10 cellular contexts compared by ENCODE assay signal in the genomic region with DNA sequence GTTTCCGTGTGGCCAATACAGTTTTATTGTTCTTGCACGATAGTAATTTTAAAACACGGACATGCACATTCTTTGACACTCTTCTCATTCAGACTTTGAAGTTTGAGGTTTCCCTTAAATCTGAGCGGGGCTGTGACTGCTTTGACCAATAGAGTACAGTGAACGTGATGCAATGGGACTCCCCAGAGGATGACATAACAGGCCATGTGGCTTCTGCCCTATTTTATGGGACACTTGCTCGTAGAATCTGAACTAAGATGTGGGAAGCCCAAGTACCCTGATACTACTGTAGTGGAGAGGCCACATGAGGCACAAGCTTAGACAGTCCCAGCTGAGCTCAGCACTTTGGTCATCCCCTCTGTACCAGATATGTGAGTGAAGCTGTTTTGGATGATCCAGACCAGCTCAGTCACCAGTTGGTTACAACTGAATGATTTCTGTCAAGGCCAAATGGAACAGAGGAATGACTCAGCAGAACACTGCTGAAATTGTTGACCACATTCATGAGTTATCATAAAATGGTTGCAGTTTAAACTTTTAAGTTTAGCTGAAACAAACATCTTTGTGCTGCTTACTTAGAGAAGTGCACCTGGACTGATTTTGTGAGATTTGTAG.
DNase-seq lines count a peak whose midpoint lies in the region; ATAC-seq, FAIRE-seq and TF ChIP-seq lines count a peak whose summit lies in the region.
"Had no signal": no experiment of that assay in that cellular context is flagged by ENCODE, and none has a peak within 500 bp of the region (broad histone marks: within the 10 kb centered on the region; RNA-seq: fewer than 3 reads in every experiment).

No MANE protein-coding gene starts in this region.

- DNase-seq in endothelial cell of umbilical vein (ENCODE audit: low read depth, low spot score) (no peak), Karpas-422 (no peak), OCI-LY7 (ENCODE audit: low spot score) (no peak), COLO829 (ENCODE audit: low spot score) (no peak)
- no peak for DNase-seq in naive thymus-derived CD4-positive, alpha-beta T cell
- DNase-seq: activated CD4-positive, alpha-beta memory T cell treated with anti-CD3 and anti-CD28 coated beads for 36 hours had no signal

- intact Hi-C loops in endothelial cell of umbilical vein (cut with micrococcal nuclease) (no loop called here), OCI-LY7 (cut with micrococcal nuclease; ENCODE audit: unreplicated experiment) (no loop called here)
- intact Hi-C loops in naive thymus-derived CD4-positive, alpha-beta T cell (cut with micrococcal nuclease) = no loop called here

- H3K27me3 ChIP-seq in ACC112 (ENCODE audit: insufficient read depth, low read length) = no peaks in the 10 kb centered on the region
- no peaks in the 10 kb centered on the region for H3K27me3 ChIP-seq in endothelial cell of umbilical vein (ENCODE audit: control insufficient read depth in 2 of 2, insufficient read depth in 2 of 2, low read length in 2 of 2)
- no peaks in the 10 kb centered on the region for H3K27me3 ChIP-seq in naive thymus-derived CD4-positive, alpha-beta T cell (ENCODE audit: control insufficient read depth in 2 of 2, insufficient read depth in 2 of 2, low read length in 2 of 2)
- H3K27me3 ChIP-seq in Karpas-422 (ENCODE audit: low read length) = no peaks in the 10 kb centered on the region
- H3K27me3 ChIP-seq: BLaER1 had no signal

- no peak for FAIRE-seq in endothelial cell of umbilical vein (lab: Jason Lieb, UNC)

- H3K4me3 Mint-ChIP-seq in naive thymus-derived CD4-positive, alpha-beta T cell = no peak overlapping the region
- H3K4me3 Mint-ChIP-seq: activated CD4-positive, alpha-beta memory T cell treated with anti-CD3 and anti-CD28 coated beads for 36 hours had no signal

- H3K9me2 ChIP-seq in Karpas-422 (replicated peaks; ENCODE audit: insufficient read depth, low read length) (no peaks in the 10 kb centered on the region), OCI-LY7 (ENCODE audit: insufficient read depth, low read length) (no peaks in the 10 kb centered on the region)

- BruUV-seq in endothelial cell of umbilical vein (replicated peaks; lab: Mats Ljungman, UMichigan) = no TSS peak
- no TSS peak for BruUV-seq in OCI-LY7 (replicated peaks; lab: Mats Ljungman, UMichigan)

- H3K9me1 ChIP-seq in endothelial cell of umbilical vein (replicated peaks; ENCODE audit: control insufficient read depth, extremely low read depth, insufficient read depth, low read length) = no peaks in the 10 kb centered on the region

- POLR2A ChIA-PET in endothelial cell of umbilical vein (lab: Charles Lee) = no interaction called here
- POLR2A ChIA-PET in naive thymus-derived CD4-positive, alpha-beta T cell (lab: Charles Lee) = no interaction called here
- POLR2A ChIA-PET in OCI-LY7 (lab: Charles Lee) = interaction anchor here (0.7 kb wide), 1 partner anchor 1004 kb away, joined by 3 read pairs; no protein-coding TSS in a partner anchor

- H3K9me3 ChIP-seq in endothelial cell of umbilical vein (replicated peaks; ENCODE audit: control insufficient read depth, insufficient read depth, low read length) (no peaks in the 10 kb centered on the region), Karpas-422 (ENCODE audit: low read length) (no peaks in the 10 kb centered on the region), OCI-LY7 (ENCODE audit: low read length) (no peaks in the 10 kb centered on the region)
- H3K9me3 ChIP-seq in naive thymus-derived CD4-positive, alpha-beta T cell (ENCODE audit: control insufficient read depth in 2 of 3, low read length in 3 of 3) = no peaks in the 10 kb centered on the region
- H3K9me3 ChIP-seq: BLaER1 had no signal

- H4K20me1 ChIP-seq in endothelial cell of umbilical vein (replicated peaks; ENCODE audit: control insufficient read depth, extremely low read depth, insufficient read depth, low read length) = no peaks in the 10 kb centered on the region
- H4K20me1 ChIP-seq in Karpas-422 (ENCODE audit: insufficient read depth, low read depth, low read length) = no peaks in the 10 kb centered on the region
- no peaks in the 10 kb centered on the region for H4K20me1 ChIP-seq in OCI-LY7 (ENCODE audit: insufficient read depth, low read length)
- H4K20me1 ChIP-seq: BLaER1 had no signal

- ATAC-seq in GM19463 (IDR thresholded peaks at IDR 0.05; ENCODE audit: unreplicated experiment) (peak; percentile 81), HG03469 (IDR thresholded peaks at IDR 0.05; ENCODE audit: unreplicated experiment) (peak; percentile 80)
- ATAC-seq in naive thymus-derived CD4-positive, alpha-beta T cell = no peak

- H3K4me3 ChIP-seq in ACC112 (ENCODE audit: low read depth, low read length) (no peak overlapping the region; the same call in 1 of the 2 replicates), endothelial cell of umbilical vein (replicated peaks in 1 of 3; ENCODE audit: insufficient read depth in 1 of 3, low read depth in 1 of 3, low read length in 3 of 3) (no peak overlapping the region), Karpas-422 (ENCODE audit: low read length) (no peak overlapping the region), OCI-LY7 (ENCODE audit: low read depth, low read length, poor library complexity, severe bottlenecking) (no peak overlapping the region)
- no peak overlapping the region for H3K4me3 ChIP-seq in naive thymus-derived CD4-positive, alpha-beta T cell (ENCODE audit: low read length)
- H3K4me3 ChIP-seq: BLaER1 had no signal

- H3K4me1 Mint-ChIP-seq in naive thymus-derived CD4-positive, alpha-beta T cell = no peaks in the 10 kb centered on the region

- no peaks in the 10 kb centered on the region for H3K27me3 Mint-ChIP-seq in naive thymus-derived CD4-positive, alpha-beta T cell
- H3K27me3 Mint-ChIP-seq: activated CD4-positive, alpha-beta memory T cell treated with anti-CD3 and anti-CD28 coated beads for 36 hours had no signal

- H3K27ac ChIP-seq in ACC112 (ENCODE audit: low read depth, low read length) (peak overlapping the region; percentile 35; the same call in 1 of the 2 replicates), endothelial cell of umbilical vein (ENCODE audit: insufficient read depth, low read depth, low read length) (no peak overlapping the region), Karpas-422 (ENCODE audit: low read length) (no peak overlapping the region), OCI-LY7 (ENCODE audit: low read depth, low read length, poor library complexity, severe bottlenecking) (no peak overlapping the region)
- H3K27ac ChIP-seq in naive thymus-derived CD4-positive, alpha-beta T cell (ENCODE audit: low read depth, low read length) = no peak overlapping the region
- H3K27ac ChIP-seq: BLaER1 had no signal

- TF ChIP-seq POLR2A in endothelial cell of umbilical vein (IDR thresholded peaks at IDR 0.05; ENCODE audit: low read depth, low read length) = no peak

- H2AFZ ChIP-seq in ACC112 (ENCODE audit: low read length, unreplicated experiment) (peak overlapping the region; percentile 62), endothelial cell of umbilical vein (ENCODE audit: low read depth, low read length) (peak overlapping the region; percentile 42), Karpas-422 (ENCODE audit: low read length) (no peak overlapping the region), OCI-LY7 (ENCODE audit: low read length) (no peak overlapping the region)

- H3K4me2 ChIP-seq in endothelial cell of umbilical vein (ENCODE audit: insufficient read depth, low read length) (no peak overlapping the region), Karpas-422 (ENCODE audit: low read depth, low read length, poor library complexity, severe bottlenecking) (no peak overlapping the region), OCI-LY7 (ENCODE audit: low read length) (no peak overlapping the region)
- H3K4me2 ChIP-seq: BLaER1 had no signal

- peaks cover 0 to 4% (median 0%) of the 10 kb centered on the region in 11 donors for H3K9me3 Mint-ChIP-seq in naive thymus-derived CD4-positive, alpha-beta T cell
- H3K9me3 Mint-ChIP-seq: activated CD4-positive, alpha-beta memory T cell treated with anti-CD3 and anti-CD28 coated beads for 36 hours had no signal

- H3K4me1 ChIP-seq in ACC112 (ENCODE audit: control insufficient read depth, insufficient read depth, low read length, unreplicated experiment) (peaks cover 8% of the 10 kb centered on the region), endothelial cell of umbilical vein (ENCODE audit: control insufficient read depth, extremely low read depth, insufficient read depth, low read length) (peaks cover 4% of the 10 kb centered on the region), Karpas-422 (ENCODE audit: low read length) (no peaks in the 10 kb centered on the region), OCI-LY7 (ENCODE audit: insufficient read depth, low read length, poor library complexity, severe bottlenecking) (no peaks in the 10 kb centered on the region)
- H3K4me1 ChIP-seq in naive thymus-derived CD4-positive, alpha-beta T cell (ENCODE audit: control insufficient read depth in 2 of 2, insufficient read depth in 2 of 2, low read length in 2 of 2) = no peaks in the 10 kb centered on the region
- H3K4me1 ChIP-seq: BLaER1 had no signal

- no peak overlapping the region for H3K9ac ChIP-seq in endothelial cell of umbilical vein (replicated peaks; ENCODE audit: extremely low read depth, insufficient read depth, low read length)
- H3K9ac ChIP-seq in Karpas-422 (ENCODE audit: low read length) = no peak overlapping the region
- H3K9ac ChIP-seq: BLaER1 had no signal

- CTCF ChIA-PET in endothelial cell of umbilical vein (lab: Charles Lee) = interaction anchor here (1.0 to 1.2 kb wide), 2 partner anchors 11 to 123 kb away, joined by 3 read pairs; no protein-coding TSS in a partner anchor
- CTCF ChIA-PET in naive thymus-derived CD4-positive, alpha-beta T cell (lab: Charles Lee) = no interaction called here
- CTCF ChIA-PET in OCI-LY7 (lab: Charles Lee; ENCODE audit: unreplicated experiment) = no interaction called here

- H3K36me3 Mint-ChIP-seq in naive thymus-derived CD4-positive, alpha-beta T cell = no peaks in the 10 kb centered on the region
- H3K36me3 Mint-ChIP-seq: activated CD4-positive, alpha-beta memory T cell treated with anti-CD3 and anti-CD28 coated beads for 36 hours had no signal

- TF ChIP-seq CTCF in endothelial cell of umbilical vein (IDR thresholded peaks at IDR 0.05; ENCODE audit: extremely low read depth in 1 of 2, insufficient read depth in 1 of 2, low read depth in 1 of 2, low read length in 2 of 2) (no peak), OCI-LY7 (conservative IDR thresholded peaks at IDR 0.05; ENCODE audit: low read length) (no peak)

- H3K36me3 ChIP-seq in ACC112 (ENCODE audit: insufficient read depth, low read length) = no peaks in the 10 kb centered on the region
- H3K36me3 ChIP-seq in endothelial cell of umbilical vein (ENCODE audit: control insufficient read depth in 2 of 2, extremely low read depth in 1 of 2, insufficient read depth in 2 of 2, low read length in 2 of 2) = no peaks in the 10 kb centered on the region
- no peaks in the 10 kb centered on the region for H3K36me3 ChIP-seq in naive thymus-derived CD4-positive, alpha-beta T cell (ENCODE audit: control insufficient read depth in 2 of 3, insufficient read depth in 3 of 3, low read length in 3 of 3)
- no peaks in the 10 kb centered on the region for H3K36me3 ChIP-seq in Karpas-422 (ENCODE audit: insufficient read depth, low read length)
- H3K36me3 ChIP-seq in OCI-LY7 (ENCODE audit: insufficient read depth, low read length) = no peaks in the 10 kb centered on the region
- H3K36me3 ChIP-seq: BLaER1 had no signal

- no peaks in the 10 kb centered on the region for H3K79me2 ChIP-seq in ACC112 (ENCODE audit: control insufficient read depth, insufficient read depth, low read length, unreplicated experiment)
- no peaks in the 10 kb centered on the region for H3K79me2 ChIP-seq in endothelial cell of umbilical vein (ENCODE audit: control insufficient read depth, insufficient read depth, low read length)
- no peaks in the 10 kb centered on the region for H3K79me2 ChIP-seq in Karpas-422 (ENCODE audit: low read length)
- no peaks in the 10 kb centered on the region for H3K79me2 ChIP-seq in OCI-LY7 (ENCODE audit: insufficient read depth, low read depth, low read length)

- no peak overlapping the region for H3K27ac Mint-ChIP-seq in naive thymus-derived CD4-positive, alpha-beta T cell
- H3K27ac Mint-ChIP-seq: activated CD4-positive, alpha-beta memory T cell treated with anti-CD3 and anti-CD28 coated beads for 36 hours had no signal

- dilution Hi-C loops in endothelial cell of umbilical vein (cut with MboI; ENCODE audit: extremely low pct_ligation_motif_present, low sequenced_read_pairs) = no loop called here

Comparison
In these comparisons a context has a peak if more than half of its experiments do, and no peak if none do; other contexts are left out.
1. H2AFZ ChIP-seq: peak in ACC112 (single experiment) and endothelial cell of umbilical vein (single experiment); none in Karpas-422 (single experiment) and OCI-LY7 (single experiment).